ENCODE assay signal across 8 cellular contexts in genomic region chr17:752620-753219, GRCh38. TPM values are rescaled to one million over a fixed set of nuclear protein-coding genes. Genes with fewer than 3 reads are reported as not detected.
A peak's percentile ranks its signal among the peaks of the same experiment; 100 is the strongest.
DNase-seq lines count a peak whose midpoint lies in the region; ATAC-seq and TF ChIP-seq lines count a peak whose summit lies in the region.

No MANE protein-coding gene starts in this region.

- H2BK120ac ChIP-seq in trophoblast cell (ENCODE audit: insufficient read depth, low read length, poor library complexity), result peak overlapping the region; percentile 40

- H2BK5ac ChIP-seq in trophoblast cell (ENCODE audit: low read depth, low read length, poor library complexity), result peak overlapping the region; percentile 29

- H3K4me3 ChIP-seq in LNCaP clone FGC (ENCODE audit: low read depth, low read length) (peak overlapping the region; percentile 86), heart left ventricle (peak overlapping the region; percentile 61 to 94 (median 79)), trophoblast cell (ENCODE audit: low read depth, low read length) (peak overlapping the region; percentile 97)

- H3K9ac ChIP-seq in trophoblast cell (ENCODE audit: low read length), result peak overlapping the region; percentile 11

- peaks cover 14% of the 10 kb centered on the region for H3K79me2 ChIP-seq in trophoblast cell (ENCODE audit: control insufficient read depth, insufficient read depth, low read length, poor library complexity)

- CTCF ChIA-PET in activated CD4-positive, alpha-beta T cell treated with anti-CD3 and anti-CD28 coated beads for 36 hours (lab: Charles Lee), result interaction anchor here (0.6 to 1.6 kb wide), 12 partner anchors 9 to 530 kb away, joined by 3 to 6 read pairs (median 4); partner anchors contain the start of genes GLOD4, MRM3 and TIMM22

- peaks cover 4% of the 10 kb centered on the region for H3K9me3 Mint-ChIP-seq in activated CD4-positive, alpha-beta T cell treated with anti-CD3 and anti-CD28 coated beads for 36 hours (ENCODE audit: low read depth)
- H3K9me3 Mint-ChIP-seq in activated naive CD4-positive, alpha-beta T cell treated with anti-CD3 and anti-CD28 coated beads, Interleukin-2, amount 50 U/mL, for 24 hours, result no peaks in the 10 kb centered on the region

- WGBS in heart left ventricle, 4 donors, result 20 to 56% (median 33%) methylated on average over 26 to 43 of the region's 43 CpGs
- no CpG with 5 or more reads among the region's 43 CpGs for WGBS in trophoblast cell (ENCODE audit: extremely low coverage, insufficient coverage, insufficient read length)

- peak overlapping the region; percentile 66 for H3K4ac ChIP-seq in trophoblast cell (ENCODE audit: low read depth, low read length)

- peak overlapping the region; percentile 80 for H2AK5ac ChIP-seq in trophoblast cell (ENCODE audit: low read length)

- H3K18ac ChIP-seq in trophoblast cell (ENCODE audit: low read length), result peak overlapping the region; percentile 84

- TF ChIP-seq POLR2A in heart left ventricle (IDR thresholded peaks at IDR 0.05), result no peak

- H2AFZ ChIP-seq in trophoblast cell (ENCODE audit: insufficient read depth, low read length, poor library complexity), result peak overlapping the region; percentile 85

- peak; percentile 55 for DNase-seq in activated CD4-positive, alpha-beta T cell treated with anti-CD3 and anti-CD28 coated beads for 36 hours
- DNase-seq in activated CD4-positive, alpha-beta T cell treated with anti-CD3 and anti-CD28 coated beads for 48 hours, result no peak
- DNase-seq in LNCaP clone FGC (ENCODE audit: low read depth) (peak; percentile 42), heart left ventricle (peak; percentile 66 to 85 (median 79)), trophoblast cell (peak in 1 of 2 donors; percentile 16)

- H3K27me3 ChIP-seq in heart left ventricle (no peaks in the 10 kb centered on the region), trophoblast cell (ENCODE audit: insufficient read depth, low read length) (no peaks in the 10 kb centered on the region)

- peak overlapping the region; percentile 76 for H3K4me2 ChIP-seq in trophoblast cell (ENCODE audit: low read length)

- peak overlapping the region; percentile 33 for H2BK12ac ChIP-seq in trophoblast cell (ENCODE audit: low read length)

- peaks cover 32% of the 10 kb centered on the region for H3K4me1 Mint-ChIP-seq in activated CD4-positive, alpha-beta T cell treated with anti-CD3 and anti-CD28 coated beads for 36 hours
- H3K4me1 Mint-ChIP-seq in activated naive CD4-positive, alpha-beta T cell treated with anti-CD3 and anti-CD28 coated beads, Interleukin-2, amount 50 U/mL, for 24 hours, result peaks cover 39% of the 10 kb centered on the region

- H3K4me1 ChIP-seq in heart left ventricle (peaks cover 0 to 28% (median 13%) of the 10 kb centered on the region in 12 donors), trophoblast cell (ENCODE audit: control insufficient read depth in 1 of 2, insufficient read depth in 2 of 2, low read length in 2 of 2) (peaks cover 9 to 11% of the 10 kb centered on the region in 2 experiments)

- H3K9me3 ChIP-seq in heart left ventricle (no peaks in the 10 kb centered on the region), trophoblast cell (ENCODE audit: insufficient read depth, low read depth, low read length) (peaks cover 5% of the 10 kb centered on the region)

- no peak for TF ChIP-seq CTCF in LNCaP clone FGC (IDR thresholded peaks at IDR 0.05; ENCODE audit: control insufficient read depth, extremely low read depth, insufficient read depth)
- TF ChIP-seq CTCF in heart left ventricle (IDR thresholded peaks at IDR 0.05), result no peak

- no peak overlapping the region for H3K23ac ChIP-seq in trophoblast cell (ENCODE audit: low read length)

- H3K27ac ChIP-seq in heart left ventricle (peak overlapping the region; percentile 40 to 90 (median 81)), trophoblast cell (ENCODE audit: low read depth, low read length) (no peak overlapping the region)

- H4K12ac ChIP-seq in trophoblast cell (ENCODE audit: low read depth, low read length), result peak overlapping the region; percentile 95

- H3K36me3 Mint-ChIP-seq in activated CD4-positive, alpha-beta T cell treated with anti-CD3 and anti-CD28 coated beads for 36 hours (ENCODE audit: low read depth), result peaks cover 55% of the 10 kb centered on the region
- peaks cover 13% of the 10 kb centered on the region for H3K36me3 Mint-ChIP-seq in activated naive CD4-positive, alpha-beta T cell treated with anti-CD3 and anti-CD28 coated beads, Interleukin-2, amount 50 U/mL, for 24 hours

- peak overlapping the region; percentile 89 for H3K14ac ChIP-seq in trophoblast cell (ENCODE audit: low read length)

- intact Hi-C loops in activated CD4-positive, alpha-beta T cell treated with anti-CD3 and anti-CD28 coated beads for 36 hours (cut with DNase I, micrococcal nuclease), result loop anchor here (1.0 to 5.0 kb wide), 9 partner anchors 20 to 608 kb away; partner anchors contain the start of genes VPS53 (in 2 of the 2), GLOD4 (in 1 of the 2), MRM3 (in 1 of the 2) and NXN (in 1 of the 2)
- intact Hi-C loops in heart left ventricle (cut with DNase I), result loop anchor here in 1 of 10 donors (2.0 kb wide), 1 partner anchor 38 kb away; the partner anchor contains the start of gene VPS53

- POLR2A ChIA-PET in activated CD4-positive, alpha-beta T cell treated with anti-CD3 and anti-CD28 coated beads for 36 hours (lab: Charles Lee), result interaction anchor here (0.8 kb wide), 1 partner anchor 29 kb away, joined by 5 read pairs; the partner anchor contains the start of genes GLOD4 and MRM3

- peak overlapping the region; percentile 89 for H4K91ac ChIP-seq in trophoblast cell (ENCODE audit: low read depth, low read length)

- H3K4me3 Mint-ChIP-seq in activated CD4-positive, alpha-beta T cell treated with anti-CD3 and anti-CD28 coated beads for 36 hours, result peak overlapping the region; percentile 99
- H3K4me3 Mint-ChIP-seq in activated naive CD4-positive, alpha-beta T cell treated with anti-CD3 and anti-CD28 coated beads, Interleukin-2, amount 50 U/mL, for 24 hours, result peak overlapping the region; percentile 98

- peak; percentile 13 for ATAC-seq in activated CD4-positive, alpha-beta T cell treated with anti-CD3 and anti-CD28 coated beads for 36 hours
- ATAC-seq in heart left ventricle (peak; percentile 43 to 75 (median 68)), HG03025 (IDR thresholded peaks at IDR 0.05; ENCODE audit: low FRiP score, unreplicated experiment) (no peak), GM18909 (IDR thresholded peaks at IDR 0.05; ENCODE audit: poor library complexity, unreplicated experiment) (no peak)

- peak overlapping the region; percentile 97 for H4K8ac ChIP-seq in trophoblast cell (ENCODE audit: low read depth, low read length)

- H3K27ac Mint-ChIP-seq in activated CD4-positive, alpha-beta T cell treated with anti-CD3 and anti-CD28 coated beads for 36 hours, result peak overlapping the region; percentile 95
- H3K27ac Mint-ChIP-seq in activated naive CD4-positive, alpha-beta T cell treated with anti-CD3 and anti-CD28 coated beads, Interleukin-2, amount 50 U/mL, for 24 hours, result peak overlapping the region; percentile 97

- no peaks in the 10 kb centered on the region for H3K27me3 Mint-ChIP-seq in activated CD4-positive, alpha-beta T cell treated with anti-CD3 and anti-CD28 coated beads for 36 hours
- H3K27me3 Mint-ChIP-seq in activated naive CD4-positive, alpha-beta T cell treated with anti-CD3 and anti-CD28 coated beads, Interleukin-2, amount 50 U/mL, for 24 hours, result no peaks in the 10 kb centered on the region

- peaks cover 11% of the 10 kb centered on the region for H3K79me1 ChIP-seq in trophoblast cell (ENCODE audit: low read length)

- H3K36me3 ChIP-seq in heart left ventricle, result peaks cover 0 to 20% (median 12%) of the 10 kb centered on the region in 9 donors
- H3K36me3 ChIP-seq in trophoblast cell (ENCODE audit: control insufficient read depth in 1 of 2, insufficient read depth in 2 of 2, low read length in 2 of 2), result peaks cover 11 to 13% of the 10 kb centered on the region in 2 experiments

RNA-seq across cellular contexts. Expression of gene GEMIN4, which starts 0.7 kb away (rescaled TPM):
- 10 to 100 TPM; 49.7 to 56.1 TPM for total RNA-seq in activated CD4-positive, alpha-beta T cell treated with anti-CD3 and anti-CD28 coated beads for 36 hours
- total RNA-seq in heart left ventricle, result 10 to 100 TPM in 5 of 9 donors, 1 to 10 TPM in 4; 8.7 to 20.8 (median 10.7) TPM
- 1 to 10 TPM; 3.2 to 9.0 TPM for polyA plus RNA-seq in heart left ventricle
- 16.2 and 17.2 TPM in 2 replicates for polyA plus RNA-seq in trophoblast cell (2013)

RNA-seq across cellular contexts. Expression of gene TLCD3A, which starts 20.3 kb away (rescaled TPM):
- total RNA-seq in activated CD4-positive, alpha-beta T cell treated with anti-CD3 and anti-CD28 coated beads for 36 hours, result 10 to 100 TPM; 13.8 to 25.9 TPM
- total RNA-seq in heart left ventricle, result 1 to 10 TPM; 1.5 to 4.7 (median 2.9) TPM
- polyA plus RNA-seq in heart left ventricle, result 1 to 10 TPM in 1 of 2 donors, under 1 TPM in 1; 0.76 to 3.3 TPM
- polyA plus RNA-seq in trophoblast cell (2013), result 26.9 and 27.7 TPM in 2 replicates

RNA-seq across cellular contexts. Expression of gene GLOD4, which starts 29.4 kb away (rescaled TPM):
- total RNA-seq in activated CD4-positive, alpha-beta T cell treated with anti-CD3 and anti-CD28 coated beads for 36 hours, result 10 to 100 TPM; 59.5 to 64.0 TPM
- total RNA-seq in heart left ventricle, result 10 to 100 TPM; 21.7 to 39.7 (median 26.8) TPM
- polyA plus RNA-seq in heart left ventricle, result 10 to 100 TPM; 14.0 to 20.4 TPM
- 35.3 and 36.5 TPM in 2 replicates for polyA plus RNA-seq in trophoblast cell (2013)

RNA-seq across cellular contexts. Expression of gene MRM3, which starts 29.4 kb away (rescaled TPM):
- total RNA-seq in activated CD4-positive, alpha-beta T cell treated with anti-CD3 and anti-CD28 coated beads for 36 hours, result 10 to 100 TPM; 20.6 to 31.4 TPM
- total RNA-seq in heart left ventricle, result 10 to 100 TPM; 14.8 to 35.4 (median 18.3) TPM
- 10 to 100 TPM; 17.9 to 27.1 TPM for polyA plus RNA-seq in heart left ventricle
- polyA plus RNA-seq in trophoblast cell (2013), result 9.8 and 11.1 TPM in 2 replicates

RNA-seq across cellular contexts. Expression of gene VPS53, which starts 38.1 kb away (rescaled TPM):
- 10 to 100 TPM; 57.6 to 73.2 TPM for total RNA-seq in activated CD4-positive, alpha-beta T cell treated with anti-CD3 and anti-CD28 coated beads for 36 hours
- 10 to 100 TPM; 11.0 to 50.5 (median 40.2) TPM for total RNA-seq in heart left ventricle
- 10 to 100 TPM in 1 of 2 donors, 1 to 10 TPM in 1; 7.8 to 14.7 TPM for polyA plus RNA-seq in heart left ventricle
- polyA plus RNA-seq in trophoblast cell (2013), result 18.8 and 19.3 TPM in 2 replicates

Comparison
In these comparisons a context has a peak if more than half of its experiments do, and no peak if none do; other contexts are left out.
1. ATAC-seq: peak in activated CD4-positive, alpha-beta T cell treated with anti-CD3 and anti-CD28 coated beads for 36 hours (single experiment) and heart left ventricle (4 of 4); none in HG03025 (single experiment) and GM18909 (single experiment).
2. Peak in every context shown above with its lines, with median percentiles within 50 percentile points of each other: H3K4me3 ChIP-seq.